36 cellular contexts compared by ENCODE assay signal in the genomic region with DNA sequence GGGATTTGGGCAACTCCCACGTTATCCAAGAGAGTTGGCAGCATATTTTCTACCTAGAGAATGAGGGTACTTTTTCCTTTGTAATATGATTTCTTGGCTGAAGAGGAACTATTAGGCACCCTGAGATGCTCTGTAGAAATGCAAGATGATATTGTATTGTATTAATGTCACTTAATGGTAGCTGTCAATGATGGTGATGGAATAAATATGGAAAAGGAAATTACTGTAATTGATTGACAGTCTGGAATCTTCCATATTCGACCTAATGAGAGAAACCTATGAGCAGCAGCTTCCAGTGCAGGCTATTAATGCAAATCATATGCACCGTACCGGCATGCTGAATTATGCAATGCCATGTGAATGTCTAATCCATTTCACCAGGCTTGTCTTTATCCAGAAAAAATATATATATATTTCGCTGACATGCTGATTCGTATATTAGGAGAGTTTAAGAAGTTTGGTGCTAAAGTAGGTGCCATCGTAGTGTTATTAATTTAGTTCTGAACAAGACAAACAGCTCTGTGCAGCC.
"Had no signal": no experiment of that assay in that cellular context is flagged by ENCODE, and none has a peak within 500 bp of the region (broad histone marks: within the 10 kb centered on the region; RNA-seq: fewer than 3 reads in every experiment).

No MANE protein-coding gene starts in this region.

- ATAC-seq: activated CD8-positive, alpha-beta T cell treated with anti-CD3 and anti-CD28 coated beads for 36 hours; activated naive CD4-positive, alpha-beta T cell treated with anti-CD3 and anti-CD28 coated beads, Interleukin-2, amount 50 U/mL, for 72 hours; activated naive CD8-positive, alpha-beta T cell treated with anti-CD3 and anti-CD28 coated beads, Interleukin-2, amount 50 U/mL, for 24 hours; activated T-cell treated with anti-CD3 and anti-CD28 coated beads, Interleukin-2, amount 50 U/mL, for 4 hours; activated T-cell treated with anti-CD3 and anti-CD28 coated beads, Interleukin-2, amount 50 U/mL, for 72 hours; activated T-helper 17 cell treated with anti-CD3 and anti-CD28 coated beads, Interleukin-2, amount 50 U/mL, for 72 hours had no signal

- H3K4me3 ChIP-seq: ascending aorta, cardiac muscle cell had no signal

- H3K36me3 ChIP-seq: ascending aorta, cardiac muscle cell had no signal

- H3K27me3 Mint-ChIP-seq: activated B cell treated with CpG ODN at 0.5 μM for 24 hours; activated CD4-positive, alpha-beta T cell treated with anti-CD3 and anti-CD28 coated beads, Interleukin-2, amount 10 ng/mL, durations not matched to agents 24 days and 14 days; activated CD8-positive, alpha-beta T cell treated with anti-CD3 and anti-CD28 coated beads for 36 hours; activated naive CD8-positive, alpha-beta T cell treated with anti-CD3 and anti-CD28 coated beads, Interleukin-2, amount 50 U/mL, for 24 hours; activated T-helper 17 cell treated with anti-CD3 and anti-CD28 coated beads, Interleukin-2, amount 50 U/mL, for 72 hours; central memory CD8-positive, alpha-beta T cell had no signal

- H3K9me3 Mint-ChIP-seq: activated B cell treated with CpG ODN at 0.5 μM for 24 hours; activated naive CD4-positive, alpha-beta T cell treated with anti-CD3 and anti-CD28 coated beads for 36 hours; activated T-cell treated with anti-CD3 and anti-CD28 coated beads, Interleukin-2, amount 50 U/mL, for 4 hours; activated T-cell treated with anti-CD3 and anti-CD28 coated beads, Interleukin-2, amount 50 U/mL, for 72 hours; activated T-helper 1 cell treated with anti-CD3 and anti-CD28 coated beads, Interleukin-12 subunit alpha, Interleukin-12 subunit beta, Interleukin-2, Interleukin-4 antibody, amounts not matched to agents 30 ng/mL and 10 ng/mL and 1 ng/mL, durations not matched to agents 14 hours and 24 hours and 36 hours; central memory CD8-positive, alpha-beta T cell; T-helper 1 cell treated with Interleukin-12 subunit alpha and Interleukin-12 subunit beta and Interleukin-4 antibody, amounts not matched to agents 30 μg/mL and 1 μg/mL, for 36 hours; T-helper 2 cell treated with Interferon-gamma antibody and Interleukin-4, amounts not matched to agents 5 μg/mL and 100 μg/mL, for 36 hours had no signal

- H3K4me1 ChIP-seq: ascending aorta had no signal

- H3K4me3 Mint-ChIP-seq: activated B cell treated with CpG ODN at 0.5 μM for 24 hours; activated CD4-positive, alpha-beta T cell treated with anti-CD3 and anti-CD28 coated beads, Interleukin-2, amount 10 ng/mL, durations not matched to agents 24 days and 14 days; activated CD8-positive, alpha-beta T cell treated with anti-CD3 and anti-CD28 coated beads for 36 hours; activated naive CD4-positive, alpha-beta T cell treated with anti-CD3 and anti-CD28 coated beads for 36 hours; activated naive CD8-positive, alpha-beta T cell treated with anti-CD3 and anti-CD28 coated beads, Interleukin-2, amount 10 ng/mL, durations not matched to agents 7 days and 5 days; activated naive CD8-positive, alpha-beta T cell treated with anti-CD3 and anti-CD28 coated beads, Interleukin-2, amount 50 U/mL, for 24 hours; activated T-cell treated with anti-CD3 and anti-CD28 coated beads, Interleukin-2, amount 50 U/mL, for 4 hours; activated T-cell treated with anti-CD3 and anti-CD28 coated beads, Interleukin-2, amount 50 U/mL, for 72 hours; activated T-helper 1 cell treated with anti-CD3 and anti-CD28 coated beads, Interleukin-12 subunit alpha, Interleukin-12 subunit beta, Interleukin-2, Interleukin-4 antibody, amounts not matched to agents 30 ng/mL and 10 ng/mL and 1 ng/mL, durations not matched to agents 14 hours and 24 hours and 36 hours; activated T-helper 17 cell treated with anti-CD3 and anti-CD28 coated beads, Interleukin-2, amount 50 U/mL, for 72 hours; brain; central memory CD8-positive, alpha-beta T cell; T-helper 1 cell treated with Interleukin-12 subunit alpha and Interleukin-12 subunit beta and Interleukin-4 antibody, amounts not matched to agents 30 μg/mL and 1 μg/mL, for 36 hours; T-helper 2 cell treated with Interferon-gamma antibody and Interleukin-4, amounts not matched to agents 5 μg/mL and 100 μg/mL, for 36 hours had no signal

- H3K27ac Mint-ChIP-seq: activated B cell treated with CpG ODN at 0.5 μM for 24 hours; activated CD8-positive, alpha-beta T cell treated with anti-CD3 and anti-CD28 coated beads for 36 hours; activated naive CD4-positive, alpha-beta T cell treated with anti-CD3 and anti-CD28 coated beads for 36 hours; activated naive CD4-positive, alpha-beta T cell treated with anti-CD3 and anti-CD28 coated beads, Interleukin-2, amount 50 U/mL, for 72 hours; activated naive CD8-positive, alpha-beta T cell treated with anti-CD3 and anti-CD28 coated beads, Interleukin-2, amount 10 ng/mL, durations not matched to agents 7 days and 5 days; activated naive CD8-positive, alpha-beta T cell treated with anti-CD3 and anti-CD28 coated beads, Interleukin-2, amount 50 U/mL, for 24 hours; activated T-cell treated with anti-CD3 and anti-CD28 coated beads, Interleukin-2, amount 50 U/mL, for 72 hours; activated T-helper 1 cell treated with anti-CD3 and anti-CD28 coated beads, Interleukin-12 subunit alpha, Interleukin-12 subunit beta, Interleukin-2, Interleukin-4 antibody, amounts not matched to agents 30 ng/mL and 10 ng/mL and 1 ng/mL, durations not matched to agents 14 hours and 24 hours and 36 hours; brain; T-helper 1 cell treated with Interleukin-12 subunit alpha and Interleukin-12 subunit beta and Interleukin-4 antibody, amounts not matched to agents 30 μg/mL and 1 μg/mL, for 36 hours; T-helper 2 cell treated with Interferon-gamma antibody and Interleukin-4, amounts not matched to agents 5 μg/mL and 100 μg/mL, for 36 hours had no signal

- H3K27ac ChIP-seq: ascending aorta, cardiac muscle cell, VCaP had no signal

- FAIRE-seq: bronchial epithelial cell, TTC549 had no signal

- DNase-seq: activated B cell treated with CpG ODN at 0.5 μM for 24 hours; activated CD4-positive, alpha-beta T cell treated with anti-CD3 and anti-CD28 coated beads for 4 hours; activated CD4-positive, alpha-beta T cell treated with anti-CD3 and anti-CD28 coated beads, Interleukin-2, amount 10 ng/mL, durations not matched to agents 24 days and 14 days; activated CD4-positive, alpha-beta T cell treated with anti-CD3 and anti-CD28 coated beads, Interleukin-2, amount 50 U/mL, for 1 hour; activated CD4-positive, alpha-beta T cell treated with anti-CD3 and anti-CD28 coated beads, Interleukin-2, amount 50 U/mL, for 4 hours; activated CD4-positive, CD25-positive, alpha-beta regulatory T cell treated with anti-CD3 and anti-CD28 coated beads, Interleukin-2, amount 50 U/mL, for 72 hours; activated CD8-positive, alpha-beta memory T cell treated with anti-CD3 and anti-CD28 coated beads, Interleukin-2, amount 50 U/mL, for 4 hours; activated CD8-positive, alpha-beta T cell treated with anti-CD3 and anti-CD28 coated beads for 36 hours; activated effector memory CD4-positive, alpha-beta T cell treated with anti-CD3 and anti-CD28 coated beads, Interleukin-2, amount 50 U/mL, for 16 hours; activated gamma-delta T cell treated with Interleukin-2 at 50 U/mL for 16 hours; activated naive CD4-positive, alpha-beta T cell; activated naive CD4-positive, alpha-beta T cell treated with anti-CD3 and anti-CD28 coated beads for 36 hours; activated naive CD4-positive, alpha-beta T cell treated with anti-CD3 and anti-CD28 coated beads, Interleukin-2, amount 50 U/mL, for 16 hours; activated naive CD8-positive, alpha-beta T cell treated with anti-CD3 and anti-CD28 coated beads, Interleukin-2, amount 10 ng/mL, durations not matched to agents 7 days and 5 days; activated naive CD8-positive, alpha-beta T cell treated with anti-CD3 and anti-CD28 coated beads, Interleukin-2, amount 50 U/mL, for 24 hours; activated T-cell treated with anti-CD3 and anti-CD28 coated beads for 4 hours; activated T-cell treated with anti-CD3 and anti-CD28 coated beads, Interleukin-2, amount 50 U/mL, for 1 hour; activated T-cell treated with anti-CD3 and anti-CD28 coated beads, Interleukin-2, amount 50 U/mL, for 4 hours; activated T-cell treated with anti-CD3 and anti-CD28 coated beads, Interleukin-2, amount 50 U/mL, for 72 hours; amygdala; anterior cingulate cortex; cerebellar nuclear complex; T-helper 2 cell; T-helper 9 cell had no signal

- H3K9me3 ChIP-seq: ascending aorta had no signal

- H3K36me3 Mint-ChIP-seq: activated naive CD8-positive, alpha-beta T cell treated with anti-CD3 and anti-CD28 coated beads, Interleukin-2, amount 10 ng/mL, durations not matched to agents 7 days and 5 days; brain had no signal

- H3K27me3 ChIP-seq: ascending aorta, cardiac muscle cell had no signal
